Comparison of ENCODE assay signal across 1 cellular context in the genomic region with DNA sequence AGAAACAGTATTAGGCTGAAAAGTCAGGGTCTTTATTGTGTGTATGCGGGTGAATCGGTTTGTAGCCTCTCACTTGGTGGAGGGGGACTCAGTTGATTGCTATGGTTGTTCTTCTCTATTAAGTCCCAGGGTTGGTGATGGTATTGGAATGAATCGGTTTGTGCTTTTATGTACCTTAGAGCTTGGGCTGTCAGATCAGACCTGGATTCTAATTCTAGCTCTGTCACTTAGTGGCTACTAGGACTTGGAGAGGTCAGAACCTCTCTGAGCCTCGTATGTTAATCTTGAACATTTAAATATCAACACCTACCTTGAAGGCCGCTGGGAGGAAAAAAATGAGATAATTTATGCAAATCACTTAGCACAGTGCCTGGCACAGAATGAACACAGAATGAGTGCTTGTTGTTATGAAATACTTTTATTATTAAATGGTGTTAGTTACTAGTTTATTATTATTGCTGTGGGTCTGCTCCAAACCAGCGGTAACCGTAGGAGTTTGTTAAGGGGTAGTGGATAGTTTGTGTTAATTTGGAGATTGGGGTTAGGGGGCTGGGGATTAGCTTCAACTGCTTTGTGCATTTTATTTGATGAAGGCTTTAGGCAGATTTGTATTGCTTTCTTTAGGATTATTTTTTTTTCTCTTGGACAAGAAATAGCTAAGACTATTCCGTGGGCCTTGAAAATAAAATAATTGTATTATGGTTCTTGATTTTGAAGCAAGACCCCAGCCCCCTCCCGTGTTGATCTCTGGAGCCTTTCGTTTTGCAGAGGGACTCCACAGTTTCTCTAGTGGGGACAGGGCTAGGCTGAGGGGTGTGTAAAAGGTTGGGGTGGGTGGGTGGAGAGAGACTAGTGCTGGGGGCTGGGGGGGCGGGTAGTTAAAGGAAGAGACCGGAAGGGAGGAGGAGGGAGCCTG.
TF ChIP-seq lines count a peak whose summit lies in the region.

No MANE protein-coding gene starts in this region.

TF ChIP-seq in GM23338, 12 proteins besides CTCF, POLR2A, EP300 and RAD21:
- TF ChIP-seq NANOG (IDR thresholded peaks at IDR 0.05; ENCODE audit: borderline replicate concordance), result no peak
- no peak for TF ChIP-seq ZNF331 (CRISPR knock-in tag; IDR thresholded peaks at IDR 0.05; ENCODE audit: low read depth)
- no peak for TF ChIP-seq POLR2AphosphoS5 (IDR thresholded peaks at IDR 0.05; ENCODE audit: low read depth)
- TF ChIP-seq JUNB (IDR thresholded peaks at IDR 0.05; ENCODE audit: unreplicated experiment), result no peak
- no peak for TF ChIP-seq ZNF114 (CRISPR knock-in tag; IDR thresholded peaks at IDR 0.05)
- TF ChIP-seq, protein P1, sequence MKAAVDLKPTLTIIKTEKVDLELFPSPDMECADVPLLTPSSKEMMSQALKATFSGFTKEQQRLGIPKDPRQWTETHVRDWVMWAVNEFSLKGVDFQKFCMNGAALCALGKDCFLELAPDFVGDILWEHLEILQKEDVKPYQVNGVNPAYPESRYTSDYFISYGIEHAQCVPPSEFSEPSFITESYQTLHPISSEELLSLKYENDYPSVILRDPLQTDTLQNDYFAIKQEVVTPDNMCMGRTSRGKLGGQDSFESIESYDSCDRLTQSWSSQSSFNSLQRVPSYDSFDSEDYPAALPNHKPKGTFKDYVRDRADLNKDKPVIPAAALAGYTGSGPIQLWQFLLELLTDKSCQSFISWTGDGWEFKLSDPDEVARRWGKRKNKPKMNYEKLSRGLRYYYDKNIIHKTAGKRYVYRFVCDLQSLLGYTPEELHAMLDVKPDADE (IDR thresholded peaks at IDR 0.05), result no peak
- TF ChIP-seq EZH2phosphoT487 (IDR thresholded peaks at IDR 0.05; ENCODE audit: unreplicated experiment), result no peak
- no peak for TF ChIP-seq EZH2 (IDR thresholded peaks at IDR 0.05; ENCODE audit: low read depth, unreplicated experiment)
- no peak for TF ChIP-seq CREB1 (CRISPR knock-in tag; IDR thresholded peaks at IDR 0.05; ENCODE audit: low read depth)
- TF ChIP-seq, protein P2, sequence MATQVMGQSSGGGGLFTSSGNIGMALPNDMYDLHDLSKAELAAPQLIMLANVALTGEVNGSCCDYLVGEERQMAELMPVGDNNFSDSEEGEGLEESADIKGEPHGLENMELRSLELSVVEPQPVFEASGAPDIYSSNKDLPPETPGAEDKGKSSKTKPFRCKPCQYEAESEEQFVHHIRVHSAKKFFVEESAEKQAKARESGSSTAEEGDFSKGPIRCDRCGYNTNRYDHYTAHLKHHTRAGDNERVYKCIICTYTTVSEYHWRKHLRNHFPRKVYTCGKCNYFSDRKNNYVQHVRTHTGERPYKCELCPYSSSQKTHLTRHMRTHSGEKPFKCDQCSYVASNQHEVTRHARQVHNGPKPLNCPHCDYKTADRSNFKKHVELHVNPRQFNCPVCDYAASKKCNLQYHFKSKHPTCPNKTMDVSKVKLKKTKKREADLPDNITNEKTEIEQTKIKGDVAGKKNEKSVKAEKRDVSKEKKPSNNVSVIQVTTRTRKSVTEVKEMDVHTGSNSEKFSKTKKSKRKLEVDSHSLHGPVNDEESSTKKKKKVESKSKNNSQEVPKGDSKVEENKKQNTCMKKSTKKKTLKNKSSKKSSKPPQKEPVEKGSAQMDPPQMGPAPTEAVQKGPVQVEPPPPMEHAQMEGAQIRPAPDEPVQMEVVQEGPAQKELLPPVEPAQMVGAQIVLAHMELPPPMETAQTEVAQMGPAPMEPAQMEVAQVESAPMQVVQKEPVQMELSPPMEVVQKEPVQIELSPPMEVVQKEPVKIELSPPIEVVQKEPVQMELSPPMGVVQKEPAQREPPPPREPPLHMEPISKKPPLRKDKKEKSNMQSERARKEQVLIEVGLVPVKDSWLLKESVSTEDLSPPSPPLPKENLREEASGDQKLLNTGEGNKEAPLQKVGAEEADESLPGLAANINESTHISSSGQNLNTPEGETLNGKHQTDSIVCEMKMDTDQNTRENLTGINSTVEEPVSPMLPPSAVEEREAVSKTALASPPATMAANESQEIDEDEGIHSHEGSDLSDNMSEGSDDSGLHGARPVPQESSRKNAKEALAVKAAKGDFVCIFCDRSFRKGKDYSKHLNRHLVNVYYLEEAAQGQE (IDR thresholded peaks at IDR 0.05; ENCODE audit: unreplicated experiment), result no peak
- TF ChIP-seq STAT1 (IDR thresholded peaks at IDR 0.05; ENCODE audit: unreplicated experiment), result no peak
- TF ChIP-seq, protein P3, sequence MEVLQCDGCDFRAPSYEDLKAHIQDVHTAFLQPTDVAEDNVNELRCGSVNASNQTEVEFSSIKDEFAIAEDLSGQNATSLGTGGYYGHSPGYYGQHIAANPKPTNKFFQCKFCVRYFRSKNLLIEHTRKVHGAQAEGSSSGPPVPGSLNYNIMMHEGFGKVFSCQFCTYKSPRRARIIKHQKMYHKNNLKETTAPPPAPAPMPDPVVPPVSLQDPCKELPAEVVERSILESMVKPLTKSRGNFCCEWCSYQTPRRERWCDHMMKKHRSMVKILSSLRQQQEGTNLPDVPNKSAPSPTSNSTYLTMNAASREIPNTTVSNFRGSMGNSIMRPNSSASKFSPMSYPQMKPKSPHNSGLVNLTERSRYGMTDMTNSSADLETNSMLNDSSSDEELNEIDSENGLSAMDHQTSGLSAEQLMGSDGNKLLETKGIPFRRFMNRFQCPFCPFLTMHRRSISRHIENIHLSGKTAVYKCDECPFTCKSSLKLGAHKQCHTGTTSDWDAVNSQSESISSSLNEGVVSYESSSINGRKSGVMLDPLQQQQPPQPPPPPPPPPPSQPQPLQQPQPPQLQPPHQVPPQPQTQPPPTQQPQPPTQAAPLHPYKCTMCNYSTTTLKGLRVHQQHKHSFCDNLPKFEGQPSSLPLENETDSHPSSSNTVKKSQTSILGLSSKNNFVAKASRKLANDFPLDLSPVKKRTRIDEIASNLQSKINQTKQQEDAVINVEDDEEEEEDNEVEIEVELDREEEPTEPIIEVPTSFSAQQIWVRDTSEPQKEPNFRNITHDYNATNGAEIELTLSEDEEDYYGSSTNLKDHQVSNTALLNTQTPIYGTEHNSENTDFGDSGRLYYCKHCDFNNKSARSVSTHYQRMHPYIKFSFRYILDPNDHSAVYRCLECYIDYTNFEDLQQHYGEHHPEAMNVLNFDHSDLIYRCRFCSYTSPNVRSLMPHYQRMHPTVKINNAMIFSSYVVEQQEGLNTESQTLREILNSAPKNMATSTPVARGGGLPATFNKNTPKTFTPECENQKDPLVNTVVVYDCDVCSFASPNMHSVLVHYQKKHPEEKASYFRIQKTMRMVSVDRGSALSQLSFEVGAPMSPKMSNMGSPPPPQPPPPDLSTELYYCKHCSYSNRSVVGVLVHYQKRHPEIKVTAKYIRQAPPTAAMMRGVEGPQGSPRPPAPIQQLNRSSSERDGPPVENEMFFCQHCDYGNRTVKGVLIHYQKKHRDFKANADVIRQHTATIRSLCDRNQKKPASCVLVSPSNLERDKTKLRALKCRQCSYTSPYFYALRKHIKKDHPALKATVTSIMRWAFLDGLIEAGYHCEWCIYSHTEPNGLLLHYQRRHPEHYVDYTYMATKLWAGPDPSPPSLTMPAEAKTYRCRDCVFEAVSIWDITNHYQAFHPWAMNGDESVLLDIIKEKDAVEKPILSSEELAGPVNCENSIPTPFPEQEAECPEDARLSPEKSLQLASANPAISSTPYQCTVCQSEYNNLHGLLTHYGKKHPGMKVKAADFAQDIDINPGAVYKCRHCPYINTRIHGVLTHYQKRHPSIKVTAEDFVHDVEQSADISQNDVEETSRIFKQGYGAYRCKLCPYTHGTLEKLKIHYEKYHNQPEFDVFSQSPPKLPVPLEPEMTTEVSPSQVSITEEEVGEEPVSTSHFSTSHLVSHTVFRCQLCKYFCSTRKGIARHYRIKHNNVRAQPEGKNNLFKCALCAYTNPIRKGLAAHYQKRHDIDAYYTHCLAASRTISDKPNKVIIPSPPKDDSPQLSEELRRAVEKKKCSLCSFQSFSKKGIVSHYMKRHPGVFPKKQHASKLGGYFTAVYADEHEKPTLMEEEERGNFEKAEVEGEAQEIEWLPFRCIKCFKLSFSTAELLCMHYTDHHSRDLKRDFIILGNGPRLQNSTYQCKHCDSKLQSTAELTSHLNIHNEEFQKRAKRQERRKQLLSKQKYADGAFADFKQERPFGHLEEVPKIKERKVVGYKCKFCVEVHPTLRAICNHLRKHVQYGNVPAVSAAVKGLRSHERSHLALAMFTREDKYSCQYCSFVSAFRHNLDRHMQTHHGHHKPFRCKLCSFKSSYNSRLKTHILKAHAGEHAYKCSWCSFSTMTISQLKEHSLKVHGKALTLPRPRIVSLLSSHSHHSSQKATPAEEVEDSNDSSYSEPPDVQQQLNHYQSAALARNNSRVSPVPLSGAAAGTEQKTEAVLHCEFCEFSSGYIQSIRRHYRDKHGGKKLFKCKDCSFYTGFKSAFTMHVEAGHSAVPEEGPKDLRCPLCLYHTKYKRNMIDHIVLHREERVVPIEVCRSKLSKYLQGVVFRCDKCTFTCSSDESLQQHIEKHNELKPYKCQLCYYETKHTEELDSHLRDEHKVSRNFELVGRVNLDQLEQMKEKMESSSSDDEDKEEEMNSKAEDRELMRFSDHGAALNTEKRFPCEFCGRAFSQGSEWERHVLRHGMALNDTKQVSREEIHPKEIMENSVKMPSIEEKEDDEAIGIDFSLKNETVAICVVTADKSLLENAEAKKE (CRISPR knock-in tag; IDR thresholded peaks at IDR 0.05), result no peak
